Comparison of ENCODE assay signal across 20 cellular contexts in genomic region chr2:146879882-146880281, GRCh38.
"Had no signal": no experiment of that assay in that cellular context is flagged by ENCODE, and none has a peak within 500 bp of the region (broad histone marks: within the 10 kb centered on the region; RNA-seq: fewer than 3 reads in every experiment).

No MANE protein-coding gene starts in this region.

- DNase-seq: dermis blood vessel endothelial cell; esophagus squamous epithelium; kidney; left cardiac atrium; left ventricle myocardium inferior; lower lobe of right lung; midbrain; nucleus accumbens; ovary; sigmoid colon; small intestine; stimulated activated CD4-positive, alpha-beta T cell treated with anti-CD3 and anti-CD28 coated beads, Interleukin-12 subunit alpha, Interleukin-12 subunit beta, amount 100 ng/mL, for 4 hours; stimulated activated naive CD4-positive, alpha-beta T cell; stomach; substantia nigra; transverse colon had no signal

- H3K27me3 ChIP-seq: esophagus squamous epithelium, neural progenitor cell, ovary, right atrium auricular region, sigmoid colon, stomach, transverse colon had no signal

- H3K4me1 ChIP-seq: left ventricle myocardium inferior, lower lobe of right lung, neural progenitor cell, right atrium auricular region, sigmoid colon, stomach, transverse colon had no signal

- H3K36me3 ChIP-seq: esophagus squamous epithelium, left ventricle myocardium inferior, lower lobe of right lung, neural progenitor cell, ovary, right atrium auricular region, sigmoid colon, stomach, thoracic aorta, transverse colon had no signal

- H3K27ac ChIP-seq: esophagus squamous epithelium, left ventricle myocardium inferior, lower lobe of right lung, neural progenitor cell, ovary, right atrium auricular region, sigmoid colon, stomach, thoracic aorta, transverse colon had no signal

- H3K4me3 ChIP-seq: esophagus squamous epithelium, left ventricle myocardium inferior, lower lobe of right lung, neural progenitor cell, ovary, right atrium auricular region, sigmoid colon, stomach, thoracic aorta, transverse colon had no signal

- ATAC-seq: left cardiac atrium; lower lobe of right lung; natural killer cell treated with Interleukin-12 subunit alpha and Interleukin-12 subunit beta and Interleukin-15 and Interleukin-18, amount 100 ng/mL, for 72 hours had no signal

- H3K9me3 ChIP-seq: lower lobe of right lung, ovary, sigmoid colon, thoracic aorta, transverse colon had no signal
